In genomic region chr2:122079844-122080243, GRCh38 we compare ENCODE assay signal across 27 cellular contexts.
"Had no signal": no experiment of that assay in that cellular context is flagged by ENCODE, and none has a peak within 500 bp of the region (broad histone marks: within the 10 kb centered on the region; RNA-seq: fewer than 3 reads in every experiment).

No MANE protein-coding gene starts in this region.

- H3K27ac ChIP-seq: neural progenitor cell, neutrophil, pancreas, prostate gland, right lobe of liver, sigmoid colon, suprapubic skin, testis, tibial artery, transverse colon, upper lobe of left lung had no signal

- H3K4me1 Mint-ChIP-seq: naive B cell; naive thymus-derived CD8-positive, alpha-beta T cell; nephron progenitor cell; stimulated activated effector memory CD8-positive, alpha-beta T cell treated with anti-CD3 and anti-CD28 coated beads, Interleukin-12 subunit alpha, Interleukin-12 subunit beta, amount 100 ng/mL, for 72 hours; stimulated activated naive CD8-positive, alpha-beta T cell treated with anti-CD3 and anti-CD28 coated beads, Interleukin-15, amount 100 ng/mL, for 72 hours had no signal

- H3K27ac Mint-ChIP-seq: naive B cell; naive thymus-derived CD8-positive, alpha-beta T cell; natural killer cell treated with Interleukin-12 subunit alpha and Interleukin-12 subunit beta and Interleukin-15 and Interleukin-18, amount 100 ng/mL, for 72 hours; nephron progenitor cell; stimulated activated effector memory CD8-positive, alpha-beta T cell treated with anti-CD3 and anti-CD28 coated beads, Interleukin-12 subunit alpha, Interleukin-12 subunit beta, amount 100 ng/mL, for 72 hours; stimulated activated naive CD8-positive, alpha-beta T cell treated with anti-CD3 and anti-CD28 coated beads, Interleukin-15, amount 100 ng/mL, for 72 hours had no signal

- H3K4me3 Mint-ChIP-seq: naive B cell; naive thymus-derived CD8-positive, alpha-beta T cell; natural killer cell treated with Interleukin-12 subunit alpha and Interleukin-12 subunit beta and Interleukin-15 and Interleukin-18, amount 100 ng/mL, for 72 hours; nephron progenitor cell; neural progenitor cell; stimulated activated effector memory CD8-positive, alpha-beta T cell treated with anti-CD3 and anti-CD28 coated beads, Interleukin-12 subunit alpha, Interleukin-12 subunit beta, amount 100 ng/mL, for 72 hours; stimulated activated naive CD8-positive, alpha-beta T cell treated with anti-CD3 and anti-CD28 coated beads, Interleukin-15, amount 100 ng/mL, for 72 hours had no signal

- DNase-seq: naive B cell; naive thymus-derived CD8-positive, alpha-beta T cell; nephron progenitor cell; nucleus accumbens; pancreas; right cardiac atrium; right lobe of liver; sigmoid colon; small intestine; stimulated activated CD4-positive, alpha-beta T cell treated with anti-CD3 and anti-CD28 coated beads, Interleukin-15, amount 100 ng/mL, for 24 hours; stimulated activated CD4-positive, alpha-beta T cell treated with anti-CD3 and anti-CD28 coated beads, Interleukin-2, amount 100 ng/mL, for 24 hours; stimulated activated CD4-positive, alpha-beta T cell treated with anti-CD3 and anti-CD28 coated beads, Interleukin-2, amount 100 ng/mL, for 48 hours; stimulated activated CD4-positive, alpha-beta T cell treated with anti-CD3 and anti-CD28 coated beads, Interleukin-4, amount 100 ng/mL, for 24 hours; stimulated activated naive CD4-positive, alpha-beta T cell; stimulated activated naive CD8-positive, alpha-beta T cell treated with anti-CD3 and anti-CD28 coated beads, Interleukin-15, amount 100 ng/mL, for 72 hours; stimulated activated naive CD8-positive, alpha-beta T cell treated with anti-CD3 and anti-CD28 coated beads, Interleukin-15, Interleukin-2, amounts not matched to agents 100 U/mL and 50 U/mL, for 24 hours; substantia nigra; testis; tibial artery; transverse colon; upper lobe of left lung had no signal

- H3K4me2 ChIP-seq: neural progenitor cell had no signal

- H3K36me3 ChIP-seq: neural progenitor cell, neutrophil, pancreas, prostate gland, right lobe of liver, sigmoid colon, suprapubic skin, tibial artery, transverse colon, upper lobe of left lung had no signal

- H3K36me3 Mint-ChIP-seq: naive B cell; naive thymus-derived CD8-positive, alpha-beta T cell; natural killer cell treated with Interleukin-12 subunit alpha and Interleukin-12 subunit beta and Interleukin-15 and Interleukin-18, amount 100 ng/mL, for 72 hours; neural progenitor cell; stimulated activated effector memory CD8-positive, alpha-beta T cell treated with anti-CD3 and anti-CD28 coated beads, Interleukin-12 subunit alpha, Interleukin-12 subunit beta, amount 100 ng/mL, for 72 hours had no signal

- H2AFZ ChIP-seq: neural progenitor cell had no signal

- H3K9me3 ChIP-seq: neutrophil, pancreas, prostate gland, right lobe of liver, sigmoid colon, suprapubic skin, testis, tibial artery, transverse colon, upper lobe of left lung had no signal

- H3K4me1 ChIP-seq: neural progenitor cell, pancreas, prostate gland, right lobe of liver, sigmoid colon, suprapubic skin, testis, tibial artery, transverse colon had no signal

- ATAC-seq: naive thymus-derived CD8-positive, alpha-beta T cell; natural killer cell treated with Interleukin-12 subunit alpha and Interleukin-12 subunit beta and Interleukin-15 and Interleukin-18, amount 100 ng/mL, for 72 hours; pancreas; right cardiac atrium; right lobe of liver; stimulated activated effector memory CD8-positive, alpha-beta T cell treated with anti-CD3 and anti-CD28 coated beads, Interleukin-12 subunit alpha, Interleukin-12 subunit beta, amount 100 ng/mL, for 72 hours; stimulated activated naive CD8-positive, alpha-beta T cell treated with anti-CD3 and anti-CD28 coated beads, Interleukin-15, amount 100 ng/mL, for 72 hours; stimulated activated naive CD8-positive, alpha-beta T cell treated with anti-CD3 and anti-CD28 coated beads, Interleukin-15, Interleukin-2, amounts not matched to agents 100 U/mL and 50 U/mL, for 24 hours had no signal

- H3K27me3 ChIP-seq: neural progenitor cell, neutrophil, pancreas, right lobe of liver, sigmoid colon, suprapubic skin, testis, tibial artery, transverse colon, upper lobe of left lung had no signal

- H3K9ac ChIP-seq: neural progenitor cell had no signal

- H3K27me3 Mint-ChIP-seq: naive B cell; naive thymus-derived CD8-positive, alpha-beta T cell; natural killer cell treated with Interleukin-12 subunit alpha and Interleukin-12 subunit beta and Interleukin-15 and Interleukin-18, amount 100 ng/mL, for 72 hours; stimulated activated naive CD8-positive, alpha-beta T cell treated with anti-CD3 and anti-CD28 coated beads, Interleukin-15, amount 100 ng/mL, for 72 hours had no signal

- H3K4me3 ChIP-seq: neural progenitor cell, pancreas, prostate gland, right lobe of liver, sigmoid colon, suprapubic skin, testis, tibial artery, transverse colon, upper lobe of left lung had no signal

- H3K9me3 Mint-ChIP-seq: naive thymus-derived CD8-positive, alpha-beta T cell; natural killer cell treated with Interleukin-12 subunit alpha and Interleukin-12 subunit beta and Interleukin-15 and Interleukin-18, amount 100 ng/mL, for 72 hours; nephron progenitor cell; neural progenitor cell; stimulated activated effector memory CD8-positive, alpha-beta T cell treated with anti-CD3 and anti-CD28 coated beads, Interleukin-12 subunit alpha, Interleukin-12 subunit beta, amount 100 ng/mL, for 72 hours; stimulated activated naive CD8-positive, alpha-beta T cell treated with anti-CD3 and anti-CD28 coated beads, Interleukin-15, amount 100 ng/mL, for 72 hours had no signal
